Comparison of ENCODE assay signal across 1 cellular context in genomic region chr10:132368881-132369635, GRCh38.
A peak's percentile ranks its signal among the peaks of the same experiment; 100 is the strongest.
TF ChIP-seq lines count a peak whose summit lies in the region.

No MANE protein-coding gene starts in this region.

TF ChIP-seq in IMR-90, 13 proteins besides CTCF, POLR2A, EP300 and RAD21 (continued from another document):
- TF ChIP-seq MXI1 (IDR thresholded peaks at IDR 0.05; ENCODE audit: borderline replicate concordance, low read depth, low read length): no peak
- no peak for TF ChIP-seq CEBPB (IDR thresholded peaks at IDR 0.05; ENCODE audit: low read depth, low read length)
- TF ChIP-seq, protein P1, sequence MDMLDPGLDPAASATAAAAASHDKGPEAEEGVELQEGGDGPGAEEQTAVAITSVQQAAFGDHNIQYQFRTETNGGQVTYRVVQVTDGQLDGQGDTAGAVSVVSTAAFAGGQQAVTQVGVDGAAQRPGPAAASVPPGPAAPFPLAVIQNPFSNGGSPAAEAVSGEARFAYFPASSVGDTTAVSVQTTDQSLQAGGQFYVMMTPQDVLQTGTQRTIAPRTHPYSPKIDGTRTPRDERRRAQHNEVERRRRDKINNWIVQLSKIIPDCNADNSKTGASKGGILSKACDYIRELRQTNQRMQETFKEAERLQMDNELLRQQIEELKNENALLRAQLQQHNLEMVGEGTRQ (IDR thresholded peaks at IDR 0.05; ENCODE audit: low read depth, low read length): no peak
- TF ChIP-seq RCOR1 (IDR thresholded peaks at IDR 0.05; ENCODE audit: insufficient replicate concordance, low read length): no peak
- peak; percentile 35; the same call in 1 of the 2 replicates for TF ChIP-seq BHLHE40 (IDR thresholded peaks at IDR 0.05; ENCODE audit: low read depth, low read length)
- no peak for TF ChIP-seq ELK1 (IDR thresholded peaks at IDR 0.05; ENCODE audit: borderline replicate concordance, low read depth, low read length)
